29 cellular contexts compared by ENCODE assay signal in the genomic region with DNA sequence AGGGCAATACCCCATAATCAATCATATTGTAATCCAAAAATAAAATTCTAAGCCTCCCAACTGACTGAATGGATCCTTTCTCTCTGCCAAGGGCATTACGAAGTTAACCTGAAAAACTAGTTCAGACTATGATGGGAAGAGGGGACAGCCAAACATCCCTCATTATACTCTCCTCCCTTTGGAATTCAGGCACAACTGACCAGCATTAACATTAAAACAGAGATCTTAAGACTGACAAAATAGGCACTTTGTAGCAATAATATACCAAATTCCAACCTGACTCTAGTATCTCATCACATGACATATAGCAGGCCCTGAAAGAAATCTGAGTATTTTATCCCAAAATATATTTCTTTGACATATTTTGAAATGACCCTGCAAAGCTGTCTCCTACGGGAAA.
"Had no signal": no experiment of that assay in that cellular context is flagged by ENCODE, and none has a peak within 500 bp of the region (broad histone marks: within the 10 kb centered on the region; RNA-seq: fewer than 3 reads in every experiment).

No MANE protein-coding gene starts in this region.

- H3K27me3 ChIP-seq: adrenal gland, MG63 had no signal

- H3K4me1 Mint-ChIP-seq: activated CD4-positive, alpha-beta memory T cell treated with anti-CD3 and anti-CD28 coated beads, Interleukin-2, amount 10 ng/mL, durations not matched to agents 7 days and 5 days; activated CD4-positive, alpha-beta T cell treated with anti-CD3 and anti-CD28 coated beads, Interleukin-2, amount 10 ng/mL, durations not matched to agents 7 days and 5 days; activated naive CD8-positive, alpha-beta T cell treated with anti-CD3 and anti-CD28 coated beads, Interleukin-2, amount 10 ng/mL, durations not matched to agents 7 days and 5 days; T-cell had no signal

- H3K4me3 ChIP-seq: adrenal gland, MG63, SK-N-MC had no signal

- H3K27ac Mint-ChIP-seq: activated CD4-positive, alpha-beta memory T cell treated with anti-CD3 and anti-CD28 coated beads, Interleukin-2, amount 10 ng/mL, durations not matched to agents 7 days and 5 days; activated CD4-positive, alpha-beta T cell treated with anti-CD3 and anti-CD28 coated beads, Interleukin-2, amount 10 ng/mL, durations not matched to agents 7 days and 5 days; activated naive CD8-positive, alpha-beta T cell treated with anti-CD3 and anti-CD28 coated beads, Interleukin-2, amount 10 ng/mL, durations not matched to agents 7 days and 5 days; activated T-cell treated with anti-CD3 and anti-CD28 coated beads, Interleukin-2, amount 50 U/mL, for 72 hours; activated T-helper 2 cell treated with anti-CD3 and anti-CD28 coated beads, Interferon-gamma antibody, Interleukin-2, Interleukin-4, amounts not matched to agents 10 μg/mL and 5 μg/mL and 100 μg/mL, durations not matched to agents 14 hours and 24 hours and 36 hours; T-cell had no signal

- H3K4me1 ChIP-seq: adrenal gland had no signal

- H3K27ac ChIP-seq: adrenal gland, SK-N-MC had no signal

- ATAC-seq: activated T-cell treated with anti-CD3 and anti-CD28 coated beads, Interleukin-2, amount 50 U/mL, for 72 hours; Panc1; Right ventricle myocardium inferior; T-cell had no signal

- H3K36me3 ChIP-seq: adrenal gland, MG63 had no signal

- H3K4me3 Mint-ChIP-seq: activated CD4-positive, alpha-beta memory T cell treated with anti-CD3 and anti-CD28 coated beads, Interleukin-2, amount 10 ng/mL, durations not matched to agents 7 days and 5 days; activated CD4-positive, alpha-beta T cell treated with anti-CD3 and anti-CD28 coated beads, Interleukin-2, amount 10 ng/mL, durations not matched to agents 7 days and 5 days; activated naive CD8-positive, alpha-beta T cell treated with anti-CD3 and anti-CD28 coated beads, Interleukin-2, amount 10 ng/mL, durations not matched to agents 7 days and 5 days; activated T-cell treated with anti-CD3 and anti-CD28 coated beads, Interleukin-2, amount 50 U/mL, for 72 hours; T-cell had no signal

- DNase-seq: activated CD4-positive, alpha-beta memory T cell treated with anti-CD3 and anti-CD28 coated beads, Interleukin-2, amount 10 ng/mL, durations not matched to agents 7 days and 5 days; activated CD4-positive, alpha-beta T cell treated with anti-CD3 and anti-CD28 coated beads, Interleukin-2, amount 10 ng/mL, durations not matched to agents 7 days and 5 days; activated CD4-positive, CD25-positive, alpha-beta regulatory T cell; activated CD8-positive, alpha-beta memory T cell treated with anti-CD3 and anti-CD28 coated beads, Interleukin-2, amount 50 U/mL, for 4 hours; activated naive CD4-positive, alpha-beta T cell treated with anti-CD3 and anti-CD28 coated beads, Interleukin-2, amount 50 U/mL, for 16 hours; activated naive CD8-positive, alpha-beta T cell treated with anti-CD3 and anti-CD28 coated beads, Interleukin-2, amount 10 ng/mL, durations not matched to agents 7 days and 5 days; activated T-cell treated with anti-CD3 and anti-CD28 coated beads, Interleukin-2, amount 50 U/mL, for 72 hours; adrenal gland; anterior cingulate cortex; cerebellar nuclear complex; MG63; MV-4-11; NCI-H1092 treated with DMSO at 0.1 percent for 48 hours; NCI-H1417 treated with DMSO at 0.1 percent for 48 hours; NCI-H1694; NCI-H2029; NCI-H2107; NCI-H2171 treated with DMSO at 0.1 percent for 48 hours; NCI-H226; NCI-H526; NCI-H774; RPMI8226; T-cell; T-helper 2 cell; T1000 had no signal

- H3K9me3 Mint-ChIP-seq: activated CD4-positive, alpha-beta memory T cell treated with anti-CD3 and anti-CD28 coated beads, Interleukin-2, amount 10 ng/mL, durations not matched to agents 7 days and 5 days; activated CD4-positive, alpha-beta T cell treated with anti-CD3 and anti-CD28 coated beads, Interleukin-2, amount 10 ng/mL, durations not matched to agents 7 days and 5 days; activated naive CD8-positive, alpha-beta T cell treated with anti-CD3 and anti-CD28 coated beads, Interleukin-2, amount 10 ng/mL, durations not matched to agents 7 days and 5 days; activated T-cell treated with anti-CD3 and anti-CD28 coated beads, Interleukin-2, amount 50 U/mL, for 72 hours; activated T-helper 2 cell treated with anti-CD3 and anti-CD28 coated beads, Interferon-gamma antibody, Interleukin-2, Interleukin-4, amounts not matched to agents 10 μg/mL and 5 μg/mL and 100 μg/mL, durations not matched to agents 14 hours and 24 hours and 36 hours; T-cell had no signal

- H3K9me3 ChIP-seq: adrenal gland, MG63 had no signal

- H3K36me3 Mint-ChIP-seq: activated naive CD8-positive, alpha-beta T cell treated with anti-CD3 and anti-CD28 coated beads, Interleukin-2, amount 10 ng/mL, durations not matched to agents 7 days and 5 days; T-cell had no signal
